ENCODE assay signal across 8 cellular contexts in the genomic region with DNA sequence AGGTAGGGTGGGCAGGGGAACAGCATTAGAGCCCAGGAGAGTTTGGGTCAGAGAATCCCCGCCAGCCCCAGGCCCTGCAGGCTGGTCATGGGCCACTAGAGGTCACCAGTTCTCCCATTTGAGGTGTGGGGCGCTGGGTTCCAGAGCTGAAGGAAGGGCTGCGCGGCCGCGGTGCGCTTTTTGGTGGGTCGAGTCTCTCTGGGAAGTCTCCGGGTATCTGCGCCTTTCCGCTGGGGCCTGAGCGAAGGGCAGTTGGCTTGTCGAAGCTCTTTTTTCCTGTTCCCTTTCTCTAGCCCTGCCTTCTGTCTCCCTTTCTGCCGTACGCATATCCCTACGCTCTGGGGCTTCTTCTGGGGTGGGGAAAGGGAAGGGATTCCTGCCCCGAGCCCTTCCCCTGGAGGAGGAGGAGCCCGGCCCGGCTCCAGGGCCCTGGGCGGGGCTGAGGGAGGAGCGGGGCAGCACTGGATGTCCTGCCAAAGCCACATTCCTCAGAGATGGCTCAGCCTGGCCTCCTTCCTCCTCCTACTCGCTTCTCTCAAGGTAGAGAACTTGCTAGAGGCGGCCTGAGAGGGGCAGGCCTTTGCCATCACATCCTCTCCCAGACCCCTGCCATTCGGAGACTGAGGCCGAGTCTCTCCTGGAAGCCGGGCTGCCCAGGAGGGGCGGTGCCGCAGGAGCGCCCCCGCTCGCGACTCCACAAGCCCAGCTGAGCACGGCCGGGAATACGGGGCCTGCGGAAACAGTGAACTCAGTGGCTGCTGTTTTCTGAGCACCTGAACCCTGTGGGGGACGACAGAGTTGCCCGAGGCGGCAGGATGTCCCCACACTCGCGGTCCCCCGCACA. TPM values are rescaled to one million over a fixed set of nuclear protein-coding genes. Genes with fewer than 3 reads are reported as not detected.
DNase-seq lines count a peak whose midpoint lies in the region; ATAC-seq and TF ChIP-seq lines count a peak whose summit lies in the region.

No MANE protein-coding gene starts in this region.

- peak; percentile 80 to 93 (median 87) for TF ChIP-seq CTCF in heart right ventricle (IDR thresholded peaks at IDR 0.05)
- TF ChIP-seq CTCF in type B pancreatic cell (conservative IDR thresholded peaks at IDR 0.05) = peak; percentile 89

- POLR2A ChIA-PET in CD4-positive, alpha-beta memory T cell (lab: Charles Lee; ENCODE audit: partially characterized antibody) = interaction anchor here (0.8 to 16.5 kb wide), 27 partner anchors 10 to 596 kb away, joined by 3 to 1751 read pairs (median 5); partner anchors contain the start of genes ADAMTSL4, ANP32E, CTSS and ENSA

- intact Hi-C loops in CD4-positive, alpha-beta memory T cell (cut with micrococcal nuclease) = loop anchor here (1.0 to 5.0 kb wide), 12 partner anchors 46 to 596 kb away; partner anchors contain the start of genes CDC42SE1, CTSS, ENSA and FALEC
- intact Hi-C loops in heart right ventricle (cut with DNase I) (loop anchor here (1.0 to 10.0 kb wide), 16 partner anchors 16 to 254 kb away; partner anchors contain the start of genes MCL1 (in 4 of the 10), ENSA (in 2 of the 10), GOLPH3L (in 2 of the 10) and CTSK (in 1 of the 10)), posterior cingulate gyrus (cut with DNase I) (loop anchor here (2.0 kb wide), 1 partner anchor 60 kb away; no protein-coding TSS in a partner anchor)

- no peaks in the 10 kb centered on the region for H3K27me3 ChIP-seq in CD4-positive, alpha-beta memory T cell (ENCODE audit: insufficient read depth, low read length)
- H3K27me3 ChIP-seq in heart right ventricle = no peaks in the 10 kb centered on the region

- no peaks in the 10 kb centered on the region for H3K9me3 ChIP-seq in CD4-positive, alpha-beta memory T cell (ENCODE audit: control insufficient read depth in 1 of 2, low read length in 2 of 2)
- no peaks in the 10 kb centered on the region for H3K9me3 ChIP-seq in heart right ventricle

- 0 to 1% methylated on average over 42 of the region's 42 CpGs for WGBS in heart right ventricle, 2 donors

- H3K27ac ChIP-seq in CD4-positive, alpha-beta memory T cell (ENCODE audit: low read depth, low read length) = peak overlapping the region; percentile 93
- peak overlapping the region; percentile 91 to 100 (median 100) for H3K27ac ChIP-seq in heart right ventricle

- H3K4me3 Mint-ChIP-seq in CD4-positive, alpha-beta memory T cell = peak overlapping the region; percentile 90 to 99 (median 93)
- peak overlapping the region; percentile 96 for H3K4me3 Mint-ChIP-seq in type B pancreatic cell

- peaks cover 29 to 62% (median 40%) of the 10 kb centered on the region in 4 donors for H3K4me1 Mint-ChIP-seq in CD4-positive, alpha-beta memory T cell
- H3K4me1 Mint-ChIP-seq in type B pancreatic cell (ENCODE audit: unreplicated experiment) = peaks cover 38% of the 10 kb centered on the region

- H3K4me3 ChIP-seq in CD4-positive, alpha-beta memory T cell (ENCODE audit: low read length in 2 of 2) = peak overlapping the region; percentile 72 to 79
- H3K4me3 ChIP-seq in heart right ventricle = peak overlapping the region; percentile 43 to 64 (median 58)

- peak overlapping the region; percentile 95 to 100 (median 99) for H3K27ac Mint-ChIP-seq in CD4-positive, alpha-beta memory T cell
- peak overlapping the region; percentile 100 for H3K27ac Mint-ChIP-seq in type B pancreatic cell

- CTCF ChIA-PET in CD4-positive, alpha-beta memory T cell (lab: Charles Lee; ENCODE audit: partially characterized antibody) = interaction anchor here (0.5 to 13.6 kb wide), 40 partner anchors 10 to 720 kb away, joined by 3 to 501 read pairs (median 4); partner anchors contain the start of genes ENSA, FALEC, GOLPH3L and HORMAD1

- peaks cover 0 to 5% (median 0%) of the 10 kb centered on the region in 8 donors for H3K9me3 Mint-ChIP-seq in CD4-positive, alpha-beta memory T cell
- no peaks in the 10 kb centered on the region for H3K9me3 Mint-ChIP-seq in type B pancreatic cell

- H3K27me3 Mint-ChIP-seq in CD4-positive, alpha-beta memory T cell = no peaks in the 10 kb centered on the region
- H3K27me3 Mint-ChIP-seq in type B pancreatic cell = no peaks in the 10 kb centered on the region

- peak; percentile 25 for ATAC-seq in GM21515 (IDR thresholded peaks at IDR 0.05; ENCODE audit: unreplicated experiment)
- peak; percentile 85 to 91 (median 90) for ATAC-seq in heart right ventricle

- peak; percentile 71 to 80 (median 73) for DNase-seq in CD4-positive, alpha-beta memory T cell
- peak; percentile 88 for DNase-seq in NCI-H1048 (lab: John Stamatoyannopoulos, UW)
- DNase-seq in SW480 (ENCODE audit: low spot score) = peak; percentile 88
- peak; percentile 99 for DNase-seq in amniotic epithelial cell (ENCODE audit: low read depth)
- DNase-seq in heart right ventricle = peak; percentile 93 to 95
- DNase-seq in posterior cingulate gyrus = peak; percentile 64 to 97 (median 80)
- DNase-seq in type B pancreatic cell (ENCODE audit: extremely low spot score, unreplicated experiment) = peak; percentile 93

- peaks cover 58% of the 10 kb centered on the region for H3K4me1 ChIP-seq in CD4-positive, alpha-beta memory T cell (ENCODE audit: insufficient read depth, low read length)
- peaks cover 42 to 80% (median 70%) of the 10 kb centered on the region in 9 donors for H3K4me1 ChIP-seq in heart right ventricle

- H3K36me3 ChIP-seq in CD4-positive, alpha-beta memory T cell (ENCODE audit: insufficient read depth, low read length) = no peaks in the 10 kb centered on the region
- H3K36me3 ChIP-seq in heart right ventricle = peaks cover 0 to 28% (median 0%) of the 10 kb centered on the region in 9 donors

- H3K36me3 Mint-ChIP-seq in CD4-positive, alpha-beta memory T cell = peaks cover 0 to 12% of the 10 kb centered on the region in 2 donors
- no peaks in the 10 kb centered on the region for H3K36me3 Mint-ChIP-seq in type B pancreatic cell

RNA-seq across cellular contexts. Expression of gene ADAMTSL4, which starts 12.0 kb away (rescaled TPM):
- under 1 TPM; 0.23 to 0.33 TPM for total RNA-seq in CD4-positive, alpha-beta memory T cell
- under 1 TPM in 1 of 2 donors, not detected in 1; 0.24 TPM for polyA plus RNA-seq in CD4-positive, alpha-beta memory T cell
- total RNA-seq in heart right ventricle (10 to 100 TPM; 22.2 to 86.5 (median 40.7) TPM), type B pancreatic cell (ENCODE audit: low replicate concordance) (12.5 and 24.6 TPM in 2 replicates)
- polyA plus RNA-seq in heart right ventricle = 10 to 100 TPM; 46.6 to 71.4 TPM

RNA-seq across cellular contexts. Expression of gene MCL1, which starts 18.2 kb away (rescaled TPM):
- 100 to 1,000 TPM; 314 to 331 TPM for total RNA-seq in CD4-positive, alpha-beta memory T cell
- polyA plus RNA-seq in CD4-positive, alpha-beta memory T cell = 100 to 1,000 TPM; 116 to 207 TPM
- total RNA-seq in heart right ventricle (100 to 1,000 TPM in 8 of 10 donors, 10 to 100 TPM in 2; 76.4 to 155 (median 122) TPM), type B pancreatic cell (ENCODE audit: low replicate concordance) (187 and 280 TPM in 2 replicates)
- 10 to 100 TPM; 54.3 to 77.7 TPM for polyA plus RNA-seq in heart right ventricle

RNA-seq across cellular contexts. Expression of gene FALEC, which starts 45.7 kb away (rescaled TPM):
- under 1 TPM in 1 of 2 experiments, not detected in 1; 0.64 TPM for total RNA-seq in CD4-positive, alpha-beta memory T cell
- 1 to 10 TPM in 1 of 2 donors, not detected in 1; 1.1 TPM for polyA plus RNA-seq in CD4-positive, alpha-beta memory T cell
- under 1 TPM in 2 of 10 donors, not detected in 8; 0.46 to 0.60 TPM for total RNA-seq in heart right ventricle
- polyA plus RNA-seq in heart right ventricle = not detected
- total RNA-seq in type B pancreatic cell (ENCODE audit: low replicate concordance) = 0.55 and 0.80 TPM in 2 replicates

RNA-seq across cellular contexts. Expression of gene ECM1, which starts 53.3 kb away (rescaled TPM):
- total RNA-seq in CD4-positive, alpha-beta memory T cell = 1 to 10 TPM; 1.9 to 2.0 TPM
- not detected for polyA plus RNA-seq in CD4-positive, alpha-beta memory T cell
- total RNA-seq in heart right ventricle (10 to 100 TPM in 8 of 10 donors, 1 to 10 TPM in 2; 5.8 to 26.3 (median 12.8) TPM), type B pancreatic cell (ENCODE audit: low replicate concordance) (31.5 and 33.8 TPM in 2 replicates)
- 10 to 100 TPM; 24.7 to 28.2 TPM for polyA plus RNA-seq in heart right ventricle

Comparison
In these comparisons a context has a peak if more than half of its experiments do, and no peak if none do; other contexts are left out.
1. Peak in every context shown above with its lines: DNase-seq, ATAC-seq, H3K4me3 ChIP-seq and H3K27ac ChIP-seq.
2. RNA of gene ADAMTSL4, which starts 12.0 kb away (total RNA-seq): 22.2 to 86.5 TPM in heart right ventricle and 12.5 to 24.6 TPM in type B pancreatic cell; 0.23 to 0.33 TPM in CD4-positive, alpha-beta memory T cell; every median in the first group is over 10 times any median in the second.